In genomic region chr15:101179341-101180153, GRCh38 we compare ENCODE assay signal across 13 cellular contexts.
DNase-seq lines count a peak whose midpoint lies in the region; ATAC-seq and TF ChIP-seq lines count a peak whose summit lies in the region.
"Had no signal": no experiment of that assay in that cellular context is flagged by ENCODE, and none has a peak within 500 bp of the region (broad histone marks: within the 10 kb centered on the region; RNA-seq: fewer than 3 reads in every experiment).

No MANE protein-coding gene starts in this region.

- H3K4me2 ChIP-seq in IMR-90 (ENCODE audit: low read depth, low read length) (no peak overlapping the region), neural progenitor cell (no peak overlapping the region)

- H3K36me3 Mint-ChIP-seq in chondrocyte (ENCODE audit: low read depth) (peaks cover 32% of the 10 kb centered on the region), neural progenitor cell (peaks cover 82% of the 10 kb centered on the region)

- no peaks in the 10 kb centered on the region for H3F3A ChIP-seq in neural progenitor cell (ENCODE audit: low read depth)

- H3K27ac Mint-ChIP-seq in chondrocyte (ENCODE audit: unreplicated experiment): peak overlapping the region; percentile 81
- no peak overlapping the region for H3K27ac Mint-ChIP-seq in neural progenitor cell

- H4K5ac ChIP-seq in IMR-90 (ENCODE audit: low read depth, low read length): peak overlapping the region; percentile 18; the same call in 1 of the 2 replicates

- peak overlapping the region; percentile 22; the same call in 1 of the 2 replicates for H2BK120ac ChIP-seq in IMR-90 (ENCODE audit: low read depth, low read length)

- H3K4ac ChIP-seq in IMR-90 (ENCODE audit: low read depth, low read length): peak overlapping the region; percentile 57

- peak overlapping the region; percentile 30; the same call in 1 of the 2 replicates for H2AK5ac ChIP-seq in IMR-90 (ENCODE audit: low read depth, low read length)

- H3K23ac ChIP-seq in IMR-90 (ENCODE audit: low read depth, low read length): 0 out of 2 replicates have a peak overlapping the region, but pooled peaks have one; percentile 4

- in situ Hi-C loops in IMR-90 (cut with MboI; ENCODE audit: low sequenced_read_pairs): no loop called here

- WGBS in IMR-90 (ENCODE audit: extremely low coverage in 2 of 2, insufficient read length in 1 of 2), 2 experiments: 94% methylated on average over 8 of the region's 21 CpGs; no CpG with 5 or more reads in 1 of the 2 experiments

- H3K9me1 ChIP-seq in IMR-90 (ENCODE audit: insufficient read depth, low read length): peaks cover 32% of the 10 kb centered on the region

- TF ChIP-seq RAD21 in IMR-90 (IDR thresholded peaks at IDR 0.05; ENCODE audit: low read length): no peak

- no peak overlapping the region for H2BK15ac ChIP-seq in IMR-90 (ENCODE audit: low read depth, low read length)

- no peak overlapping the region; the same call in 1 of the 2 replicates for H3K14ac ChIP-seq in IMR-90 (replicated peaks; ENCODE audit: low read depth, low read length)

- peaks cover 42% of the 10 kb centered on the region for H3K4me1 Mint-ChIP-seq in chondrocyte (ENCODE audit: low read depth)
- peaks cover 8% of the 10 kb centered on the region for H3K4me1 Mint-ChIP-seq in neural progenitor cell

- H2BK5ac ChIP-seq in IMR-90 (ENCODE audit: low read depth, low read length, poor library complexity, severe bottlenecking): peak overlapping the region; percentile 46

- no peak overlapping the region; the same call in 1 of the 2 replicates for H4K91ac ChIP-seq in IMR-90 (ENCODE audit: insufficient read depth, low read depth, low read length)

- H3K79me1 ChIP-seq in IMR-90 (ENCODE audit: low read depth in 1 of 2, low read length in 2 of 2): peaks cover 40 to 80% of the 10 kb centered on the region in 2 experiments

- CTCF ChIA-PET in IMR-90 (lab: Yijun Ruan, JAX): no interaction called here

- H3K9me3 Mint-ChIP-seq in chondrocyte (ENCODE audit: low read depth) (no peaks in the 10 kb centered on the region), neural progenitor cell (peaks cover 12% of the 10 kb centered on the region)
- H3K9me3 Mint-ChIP-seq: activated T-helper 2 cell treated with anti-CD3 and anti-CD28 coated beads, Interferon-gamma antibody, Interleukin-2, Interleukin-4, amounts not matched to agents 10 μg/mL and 5 μg/mL and 100 μg/mL, durations not matched to agents 14 hours and 24 hours and 36 hours had no signal

- no peaks in the 10 kb centered on the region for H3K27me3 ChIP-seq in IMR-90 (ENCODE audit: control insufficient read depth, insufficient read depth, low read length)
- H3K27me3 ChIP-seq in neural progenitor cell: no peaks in the 10 kb centered on the region

- POLR2A ChIA-PET in IMR-90 (lab: Charles Lee; ENCODE audit: unreplicated experiment): no interaction called here

- no peak overlapping the region for H3K4me3 ChIP-seq in AG10803 (ENCODE audit: low read length)
- no peak overlapping the region for H3K4me3 ChIP-seq in IMR-90 (ENCODE audit: insufficient read depth, low read depth, low read length)
- H3K4me3 ChIP-seq in neural progenitor cell: no peak overlapping the region

- intact Hi-C loops in IMR-90 (cut with micrococcal nuclease): no loop called here

- no peak overlapping the region for H3K9ac ChIP-seq in IMR-90 (ENCODE audit: low read depth, low read length)
- H3K9ac ChIP-seq in neural progenitor cell: no peak overlapping the region

- BruUV-seq in IMR-90 (replicated peaks; lab: Mats Ljungman, UMichigan): no TSS peak

- H3K4me1 ChIP-seq in IMR-90 (ENCODE audit: control insufficient read depth, insufficient read depth, low read length) (peaks cover 32% of the 10 kb centered on the region), neural progenitor cell (no peaks in the 10 kb centered on the region)

- peak overlapping the region in 1 of 2 experiments; percentile 10; a peak in 1 of 4 replicates for H4K8ac ChIP-seq in IMR-90 (ENCODE audit: low read depth in 2 of 2, low read length in 2 of 2)

- H2AK9ac ChIP-seq in IMR-90 (replicated peaks; ENCODE audit: low read depth, low read length, poor library complexity): peak overlapping the region; percentile 30

- peaks cover 35% of the 10 kb centered on the region for H3K36me3 ChIP-seq in IMR-90 (ENCODE audit: control insufficient read depth, insufficient read depth, low read length)
- no peaks in the 10 kb centered on the region for H3K36me3 ChIP-seq in neural progenitor cell

- DNase-seq in AG10803 (ENCODE audit: low read depth) (peak; percentile 95), IMR-90 (peak; percentile 74), chondrocyte (ENCODE audit: low spot score) (no peak), neural progenitor cell (ENCODE audit: low spot score) (no peak), GDM1 (lab: John Stamatoyannopoulos, UW) (no peak), activated gamma-delta T cell (lab: John Stamatoyannopoulos, UW) (no peak)
- DNase-seq: DND-41, H7, NCI-H1048 had no signal

- H3K9me3 ChIP-seq in IMR-90 (ENCODE audit: control insufficient read depth, insufficient read depth, low read length) (peaks cover 3% of the 10 kb centered on the region), neural progenitor cell (ENCODE audit: low read depth) (no peaks in the 10 kb centered on the region)

- H4K20me1 ChIP-seq in IMR-90 (ENCODE audit: insufficient read depth, low read length) (peaks cover 15% of the 10 kb centered on the region), neural progenitor cell (ENCODE audit: low read depth) (peaks cover 10% of the 10 kb centered on the region)

- TF ChIP-seq CTCF in AG10803 (conservative IDR thresholded peaks at IDR 0.05; ENCODE audit: low read length) (no peak), IMR-90 (conservative IDR thresholded peaks at IDR 0.05; ENCODE audit: low read depth, low read length) (no peak), chondrocyte (IDR thresholded peaks at IDR 0.05) (no peak), neural progenitor cell (IDR thresholded peaks at IDR 0.05) (no peak)

- peak; percentile 55 for ATAC-seq in IMR-90 (ENCODE audit: low read depth)
- ATAC-seq in GM21528 (IDR thresholded peaks at IDR 0.05; ENCODE audit: low FRiP score, unreplicated experiment): no peak
- ATAC-seq in HG03108 (IDR thresholded peaks at IDR 0.05; ENCODE audit: unreplicated experiment): no peak
- ATAC-seq: right cardiac atrium had no signal

- H2BK20ac ChIP-seq in IMR-90 (ENCODE audit: low read depth, low read length): no peak overlapping the region

- H3K27me3 Mint-ChIP-seq in chondrocyte (ENCODE audit: low read depth): no peaks in the 10 kb centered on the region
- no peaks in the 10 kb centered on the region for H3K27me3 Mint-ChIP-seq in neural progenitor cell (ENCODE audit: insufficient read depth, low read depth)

- no peak overlapping the region; the same call in 1 of the 2 replicates for H3K56ac ChIP-seq in IMR-90 (ENCODE audit: extremely low read depth, insufficient read depth, low read length)

- H3K4me3 Mint-ChIP-seq in chondrocyte (ENCODE audit: unreplicated experiment) (no peak overlapping the region), neural progenitor cell (no peak overlapping the region)

- H3K79me2 ChIP-seq in neural progenitor cell (ENCODE audit: low read depth): peaks cover 30% of the 10 kb centered on the region

- TF ChIP-seq POLR2A in IMR-90 (IDR thresholded peaks at IDR 0.05; ENCODE audit: low read depth, low read length): no peak

- H2AFZ ChIP-seq in IMR-90 (replicated peaks; ENCODE audit: low read length, poor library complexity) (no peak overlapping the region), neural progenitor cell (replicated peaks) (no peak overlapping the region)

- H3K27ac ChIP-seq in IMR-90 (ENCODE audit: insufficient read depth, low read length): peak overlapping the region; percentile 43
- H3K27ac ChIP-seq in neural progenitor cell: peak overlapping the region; percentile 18

- dilution Hi-C loops in IMR-90 (cut with HindIII; ENCODE audit: low sequenced_read_pairs, unreplicated experiment): no loop called here

- H3K18ac ChIP-seq in IMR-90 (ENCODE audit: low read depth, low read length): no peak overlapping the region; the same call in 1 of the 2 replicates

TF ChIP-seq in IMR-90, 13 proteins besides CTCF, POLR2A, EP300 and RAD21:
- TF ChIP-seq SMC3 (IDR thresholded peaks at IDR 0.05; ENCODE audit: low read depth, low read length) (0 out of 2 replicates have a peak, but pooled peaks have one; percentile 1), FOS (IDR thresholded peaks at IDR 0.05; ENCODE audit: low read depth, low read length) (no peak)
TF ChIP-seq in IMR-90: peak in this region for 1.

Comparison
In these comparisons a context has a peak if more than half of its experiments do, and no peak if none do; other contexts are left out.
1. DNase-seq: peak in AG10803 (single experiment) and IMR-90 (single experiment); none in chondrocyte (single experiment), neural progenitor cell (single experiment), GDM1 (single experiment) and activated gamma-delta T cell (single experiment).